ENCODE assay signal across 1 cellular context in the genomic region with DNA sequence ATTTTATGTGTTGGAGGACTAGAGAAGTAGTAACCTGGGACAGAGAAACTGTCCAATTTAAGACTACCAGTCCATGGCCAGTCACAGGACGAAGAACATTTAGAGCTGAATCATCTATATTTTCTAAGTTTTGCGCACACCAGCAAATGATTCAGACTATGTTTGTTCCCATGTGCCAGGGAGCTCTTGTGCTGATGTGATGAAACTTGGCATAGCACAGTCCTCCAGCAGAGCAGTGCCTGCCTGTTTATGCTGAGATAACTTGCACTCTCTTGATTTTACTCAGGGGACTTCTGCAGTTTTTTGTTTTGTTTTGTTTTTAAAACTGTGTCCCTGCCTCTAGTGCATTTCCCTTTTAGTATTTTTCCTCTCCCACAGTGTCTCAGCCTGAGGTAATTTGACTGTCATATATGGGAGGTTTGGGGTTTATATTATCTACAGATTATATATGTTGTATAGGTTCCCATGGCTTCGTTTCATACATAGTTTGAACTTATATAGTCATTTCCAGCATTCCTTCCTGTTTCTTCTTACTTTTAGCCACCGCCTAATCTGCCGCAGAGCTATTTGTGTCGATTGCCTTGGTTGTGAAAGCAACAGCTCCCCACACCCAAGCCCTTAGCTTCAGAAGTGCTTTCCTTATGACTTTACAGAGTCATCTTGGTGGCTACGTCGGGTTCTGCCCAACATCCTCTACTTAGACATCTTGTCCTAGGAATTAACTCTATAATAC.
TF ChIP-seq lines count a peak whose summit lies in the region.

No MANE protein-coding gene starts in this region.

TF ChIP-seq in WTC11, 78 proteins besides CTCF, POLR2A, EP300 and RAD21 (continued from another document):
- TF ChIP-seq JAZF1 (CRISPR knock-in tag; IDR thresholded peaks at IDR 0.05) (no peak), FOXJ3 (CRISPR knock-in tag; IDR thresholded peaks at IDR 0.05; ENCODE audit: borderline replicate concordance) (no peak)
TF ChIP-seq in WTC11: peak in this region for 0.
